In genomic region chr12:123384994-123385376, GRCh38 we compare ENCODE assay signal across 8 cellular contexts. TPM values are rescaled to one million over a fixed set of nuclear protein-coding genes. Genes with fewer than 3 reads are reported as not detected.
DNase-seq lines count a peak whose midpoint lies in the region; ATAC-seq and TF ChIP-seq lines count a peak whose summit lies in the region.

No MANE protein-coding gene starts in this region.

- no peak for ATAC-seq in HG03039 (IDR thresholded peaks at IDR 0.05; ENCODE audit: unreplicated experiment)

- peaks cover 8% of the 10 kb centered on the region; the same call in 1 of the 2 replicates for H3K27me3 ChIP-seq in H7 (ENCODE audit: control insufficient read depth, insufficient read depth, low read length)

- H3K4me3 ChIP-seq in H7 (ENCODE audit: insufficient read depth, low read depth, low read length) (peak overlapping the region; percentile 79), skeletal muscle cell (ENCODE audit: low read depth, low read length) (peak overlapping the region; percentile 62)

- peak overlapping the region; percentile 89 for H3K27ac ChIP-seq in RWPE1

- CTCF ChIA-PET in RWPE1 (lab: Yijun Ruan, JAX): interaction anchor here (1.1 kb wide), 1 partner anchor 19 kb away, joined by 4 read pairs; no protein-coding TSS in a partner anchor

- POLR2A ChIA-PET in RWPE1 (lab: Yijun Ruan, JAX; ENCODE audit: low non-redundant PET): no interaction called here

- no peak for TF ChIP-seq CTCF in RWPE1 (conservative IDR thresholded peaks at IDR 0.05; ENCODE audit: low read depth)

- H3K36me3 ChIP-seq in H7 (replicated peaks; ENCODE audit: control insufficient read depth, insufficient read depth, low read length): no peaks in the 10 kb centered on the region

- no peak for DNase-seq in H7
- DNase-seq in RWPE1 (ENCODE audit: low spot score): peak; percentile 64
- DNase-seq in fibroblast of peridontal ligament (ENCODE audit: extremely low read depth): peak; percentile 66
- no peak for DNase-seq in skeletal muscle cell (ENCODE audit: low read depth)
- DNase-seq in SHP77 treated with DMSO at 0.1 percent for 48 hours (lab: John Stamatoyannopoulos, UW): no peak
- DNase-seq in GDM1 (lab: John Stamatoyannopoulos, UW): no peak
- no peak for DNase-seq in NOMO-1 (lab: John Stamatoyannopoulos, UW; ENCODE audit: unreplicated experiment in 2 of 2)

RNA-seq across cellular contexts. Expression of gene KMT5A, which starts 1.1 kb away (rescaled TPM):
- total RNA-seq in H7 (2014; rRNA removed; shearing (Covaris generic)): 16.1 and 18.1 TPM in 2 replicates

RNA-seq across cellular contexts. Expression of gene SBNO1, which starts 20.3 kb away (rescaled TPM):
- 17.7 and 25.0 TPM in 2 replicates for total RNA-seq in H7 (2014; rRNA removed; shearing (Covaris generic))

RNA-seq across cellular contexts. Expression of gene RILPL2, which starts 51.5 kb away (rescaled TPM):
- 0.45 and 0.52 TPM in 2 replicates for total RNA-seq in H7 (2014; rRNA removed; shearing (Covaris generic))

Comparison
In these comparisons a context has a peak if more than half of its experiments do, and no peak if none do; other contexts are left out.
1. DNase-seq: peak in RWPE1 (single experiment) and fibroblast of peridontal ligament (single experiment); none in H7 (single experiment), skeletal muscle cell (single experiment), SHP77 treated with DMSO at 0.1 percent for 48 hours (single experiment), GDM1 (single experiment) and NOMO-1 (0 of 2).